Comparison of ENCODE assay signal across 10 cellular contexts in genomic region chr14:59262717-59263469, GRCh38.
DNase-seq lines count a peak whose midpoint lies in the region; ATAC-seq and TF ChIP-seq lines count a peak whose summit lies in the region.
"Had no signal": no experiment of that assay in that cellular context is flagged by ENCODE, and none has a peak within 500 bp of the region (broad histone marks: within the 10 kb centered on the region; RNA-seq: fewer than 3 reads in every experiment).

No MANE protein-coding gene starts in this region.

- TF ChIP-seq CTCF in SK-N-SH (IDR thresholded peaks at IDR 0.05) (peak; percentile 22; the same call in 1 of the 2 replicates), heart right ventricle (IDR thresholded peaks at IDR 0.05) (peak in 7 of 9 donors; percentile 7 to 43 (median 32)), suprapubic skin (IDR thresholded peaks at IDR 0.05) (peak; percentile 18 to 25)

- H3K9me3 ChIP-seq in SK-N-SH (no peaks in the 10 kb centered on the region), heart right ventricle (no peaks in the 10 kb centered on the region), suprapubic skin (no peaks in the 10 kb centered on the region)

- TF ChIP-seq EP300 in SK-N-SH (IDR thresholded peaks at IDR 0.05; ENCODE audit: borderline replicate concordance in 1 of 2, low read depth in 1 of 2, low read length in 1 of 2) (no peak), suprapubic skin (IDR thresholded peaks at IDR 0.05) (no peak)

- H3K4me3 ChIP-seq in SK-N-SH (ENCODE audit: low read depth in 2 of 2, low read length in 1 of 2) (no peak overlapping the region), heart right ventricle (no peak overlapping the region), suprapubic skin (no peak overlapping the region)
- H3K4me3 ChIP-seq: dorsolateral prefrontal cortex had no signal

- no peaks in the 10 kb centered on the region for H3K9me2 ChIP-seq in SK-N-SH

- H3K36me3 ChIP-seq in SK-N-SH (replicated peaks in 1 of 2; ENCODE audit: control insufficient read depth in 1 of 2, insufficient read depth in 2 of 2, low read length in 1 of 2) (peaks cover 12 to 17% of the 10 kb centered on the region in 2 experiments), heart right ventricle (peaks cover 0 to 45% (median 18%) of the 10 kb centered on the region in 9 donors), suprapubic skin (peaks cover 9% of the 10 kb centered on the region)

- H3F3A ChIP-seq in SK-N-SH (replicated peaks; ENCODE audit: insufficient read depth) = peaks cover 4% of the 10 kb centered on the region

- peak; percentile 17 to 28 for DNase-seq in NCI-H526 (lab: John Stamatoyannopoulos, UW)
- no peak for DNase-seq in NCI-H526 treated with DMSO at 0.1 percent for 48 hours (lab: John Stamatoyannopoulos, UW)
- no peak for DNase-seq in SK-N-SH
- DNase-seq in heart right ventricle = no peak
- no peak for DNase-seq in suprapubic skin (ENCODE audit: low spot score in 2 of 2)
- no peak for DNase-seq in D341Med (ENCODE audit: low spot score)
- no peak for DNase-seq in NK-92 (lab: John Stamatoyannopoulos, UW; ENCODE audit: unreplicated experiment)
- DNase-seq: ACHN, dorsolateral prefrontal cortex had no signal

- no peak for TF ChIP-seq POLR2A in suprapubic skin (IDR thresholded peaks at IDR 0.05)

- ATAC-seq in heart right ventricle = peak; percentile 6 to 75 (median 54)
- ATAC-seq in activated CD4-positive, CD25-positive, alpha-beta regulatory T cell treated with anti-CD3 and anti-CD28 coated beads, Interleukin-2, amount 50 U/mL, for 24 hours = no peak

- no peaks in the 10 kb centered on the region for H3K79me2 ChIP-seq in SK-N-SH (ENCODE audit: insufficient read depth)

- intact Hi-C loops in heart right ventricle (cut with DNase I) = loop anchor here in 1 of 10 donors (10.0 kb wide), 1 partner anchor 68 kb away; no protein-coding TSS in a partner anchor

- 78% methylated on average over 7 of the region's 7 CpGs for WGBS in SK-N-SH (ENCODE audit: low lambda C conversion rate)
- 48% methylated on average over 7 of the region's 7 CpGs for WGBS in heart right ventricle, 2 donors
- WGBS in suprapubic skin = 75% methylated on average over 7 of the region's 7 CpGs

- H3K4me2 ChIP-seq in SK-N-SH = no peak overlapping the region

- TF ChIP-seq RAD21 in SK-N-SH (IDR thresholded peaks at IDR 0.05; ENCODE audit: low read length) = no peak

- POLR2A ChIA-PET in SK-N-SH (lab: Yijun Ruan, JAX) = no interaction called here

- no peak overlapping the region for H2AFZ ChIP-seq in SK-N-SH (ENCODE audit: low read depth)

- no peak overlapping the region for H3K9ac ChIP-seq in SK-N-SH

- H3K27ac ChIP-seq in SK-N-SH (ENCODE audit: low read depth in 2 of 2, low read length in 1 of 2) (no peak overlapping the region), heart right ventricle (peak overlapping the region in 3 of 10 donors; percentile 4 to 38 (median 27)), suprapubic skin (no peak overlapping the region)

- no peaks in the 10 kb centered on the region for H4K20me1 ChIP-seq in SK-N-SH (ENCODE audit: insufficient read depth)

- no peaks in the 10 kb centered on the region for H3K27me3 ChIP-seq in SK-N-SH (ENCODE audit: insufficient read depth)
- no peaks in the 10 kb centered on the region for H3K27me3 ChIP-seq in heart right ventricle
- H3K27me3 ChIP-seq in suprapubic skin = no peaks in the 10 kb centered on the region
- H3K27me3 ChIP-seq: dorsolateral prefrontal cortex had no signal

- CTCF ChIA-PET in SK-N-SH (lab: Yijun Ruan, JAX) = interaction anchor here (0.7 to 1.2 kb wide), 2 partner anchors 9 to 50 kb away, joined by 3 to 5 read pairs; no protein-coding TSS in a partner anchor

- peaks cover 2 to 5% of the 10 kb centered on the region in 2 experiments; a peak in 2 of 4 replicates for H3K4me1 ChIP-seq in SK-N-SH (ENCODE audit: control insufficient read depth in 1 of 2, insufficient read depth in 2 of 2, low read depth in 1 of 2, low read length in 1 of 2)
- H3K4me1 ChIP-seq in heart right ventricle = peaks cover 4 to 38% (median 15%) of the 10 kb centered on the region in 9 donors
- no peaks in the 10 kb centered on the region for H3K4me1 ChIP-seq in suprapubic skin

TF ChIP-seq in SK-N-SH, 30 proteins besides CTCF, POLR2A, EP300 and RAD21:
- TF ChIP-seq ELF1 (IDR thresholded peaks at IDR 0.05) = no peak
- TF ChIP-seq FOSL2 (IDR thresholded peaks at IDR 0.05; ENCODE audit: borderline replicate concordance, low read depth) = no peak

Comparison
In these comparisons a context has a peak if more than half of its experiments do, and no peak if none do; other contexts are left out.
1. DNase-seq: peak in NCI-H526 (2 of 2); none in NCI-H526 treated with DMSO at 0.1 percent for 48 hours (single experiment), SK-N-SH (single experiment), heart right ventricle (0 of 2), suprapubic skin (0 of 2), D341Med (single experiment) and NK-92 (single experiment).
2. ATAC-seq: peak in heart right ventricle (8 of 8); none in activated CD4-positive, CD25-positive, alpha-beta regulatory T cell treated with anti-CD3 and anti-CD28 coated beads, Interleukin-2, amount 50 U/mL, for 24 hours (0 of 2).
3. Peak in every context shown above with its lines, with median percentiles within 50 percentile points of each other: CTCF ChIP-seq.